In genomic region chr3:125960456-125961288, GRCh38 we compare ENCODE assay signal across 1 cellular context.
TF ChIP-seq lines count a peak whose summit lies in the region.

No MANE protein-coding gene starts in this region.

TF ChIP-seq in SK-N-SH, 30 proteins besides CTCF, POLR2A, EP300 and RAD21 (continued from another document):
- TF ChIP-seq RXRA (IDR thresholded peaks at IDR 0.05; ENCODE audit: borderline replicate concordance, low read depth), result no peak
- no peak for TF ChIP-seq GABPA (IDR thresholded peaks at IDR 0.05; ENCODE audit: low read depth)
- no peak for TF ChIP-seq MAX (IDR thresholded peaks at IDR 0.05; ENCODE audit: low read depth)
- no peak for TF ChIP-seq USF2 (IDR thresholded peaks at IDR 0.05; ENCODE audit: borderline replicate concordance, low read depth, low read length)
- TF ChIP-seq USF1 (IDR thresholded peaks at IDR 0.05; ENCODE audit: borderline replicate concordance, low read depth), result no peak
- TF ChIP-seq JUND (IDR thresholded peaks at IDR 0.05), result no peak
- no peak for TF ChIP-seq TEAD4 (IDR thresholded peaks at IDR 0.05; ENCODE audit: borderline replicate concordance, insufficient read depth)
- no peak for TF ChIP-seq SMC3 (IDR thresholded peaks at IDR 0.05; ENCODE audit: low read depth, low read length)
- no peak for TF ChIP-seq FOSL2 (IDR thresholded peaks at IDR 0.05; ENCODE audit: borderline replicate concordance, low read depth)
TF ChIP-seq in SK-N-SH: peak in this region for 0.
